8 cellular contexts compared by ENCODE assay signal in genomic region chr12:115451785-115452736, GRCh38.
DNase-seq lines count a peak whose midpoint lies in the region; ATAC-seq and TF ChIP-seq lines count a peak whose summit lies in the region.

No MANE protein-coding gene starts in this region.

- no peak for TF ChIP-seq CTCF in upper lobe of right lung (IDR thresholded peaks at IDR 0.05)

- H3K4me1 ChIP-seq in upper lobe of right lung = no peaks in the 10 kb centered on the region

- ATAC-seq in upper lobe of right lung (peak; percentile 77), HG02759 (IDR thresholded peaks at IDR 0.05; ENCODE audit: unreplicated experiment) (no peak)

- intact Hi-C loops in upper lobe of right lung (cut with DNase I) = no loop called here

- DNase-seq in NCI-H187 (lab: John Stamatoyannopoulos, UW) (peak; percentile 78 to 88), NCI-H187 treated with DMSO at 0.1 percent for 48 hours (lab: John Stamatoyannopoulos, UW) (no peak), NCI-H2171 treated with DMSO at 0.1 percent for 48 hours (lab: John Stamatoyannopoulos, UW) (peak; percentile 36), cerebellum (ENCODE audit: low spot score) (peak; percentile 16), medulla oblongata (ENCODE audit: extremely low spot score) (peak; percentile 5), upper lobe of right lung (peak; percentile 68)
- DNase-seq in NK-92 treated with Interleukin-12 subunit alpha and Interleukin-12 subunit beta, amount 100 ng/mL, for 24 hours (lab: John Stamatoyannopoulos, UW) = no peak

- H3K36me3 ChIP-seq in upper lobe of right lung = no peaks in the 10 kb centered on the region

- no peak overlapping the region for H3K27ac ChIP-seq in upper lobe of right lung

- no peaks in the 10 kb centered on the region for H3K9me3 ChIP-seq in upper lobe of right lung

- H3K27me3 ChIP-seq in upper lobe of right lung = peaks cover 12% of the 10 kb centered on the region

- H3K4me3 ChIP-seq in upper lobe of right lung = peak overlapping the region; percentile 34

Comparison
In these comparisons a context has a peak if more than half of its experiments do, and no peak if none do; other contexts are left out.
1. DNase-seq: peak in NCI-H187 (2 of 2), NCI-H2171 treated with DMSO at 0.1 percent for 48 hours (single experiment), cerebellum (single experiment), medulla oblongata (single experiment) and upper lobe of right lung (single experiment); none in NCI-H187 treated with DMSO at 0.1 percent for 48 hours (single experiment) and NK-92 treated with Interleukin-12 subunit alpha and Interleukin-12 subunit beta, amount 100 ng/mL, for 24 hours (single experiment).